Comparison of ENCODE assay signal across 11 cellular contexts in genomic region chr20:36941403-36941835, GRCh38. TPM values are rescaled to one million over a fixed set of nuclear protein-coding genes. Genes with fewer than 3 reads are reported as not detected.
A peak's percentile ranks its signal among the peaks of the same experiment; 100 is the strongest.
DNase-seq lines count a peak whose midpoint lies in the region; ATAC-seq and TF ChIP-seq lines count a peak whose summit lies in the region.
"Had no signal": no experiment of that assay in that cellular context is flagged by ENCODE, and none has a peak within 500 bp of the region (broad histone marks: within the 10 kb centered on the region; RNA-seq: fewer than 3 reads in every experiment).

No MANE protein-coding gene starts in this region.

- peaks cover 29 to 39% of the 10 kb centered on the region in 2 donors for H3K4me1 ChIP-seq in duodenal mucosa (ENCODE audit: control insufficient read depth in 1 of 2, insufficient read depth in 2 of 2, low read length in 2 of 2)
- peaks cover 14% of the 10 kb centered on the region for H3K4me1 ChIP-seq in ovary (ENCODE audit: insufficient read depth)
- H3K4me1 ChIP-seq: SJSA1 had no signal

- H3K4me1 Mint-ChIP-seq in CD14-positive monocyte = peaks cover 63% of the 10 kb centered on the region

- DNase-seq in CD14-positive monocyte (ENCODE audit: low spot score) (no peak), NCI-H226 (peak; percentile 15), ovary (peak in 3 of 5 donors; percentile 12 to 48 (median 15)), cortex of kidney (lab: John Stamatoyannopoulos, UW) (no peak), MG63 (no peak), NCI-H2107 treated with DMSO at 0.1 percent for 48 hours (lab: John Stamatoyannopoulos, UW; ENCODE audit: unreplicated experiment) (no peak)
- DNase-seq: activated effector memory CD4-positive, alpha-beta T cell treated with anti-CD3 and anti-CD28 coated beads, Interleukin-2, amount 50 U/mL, for 16 hours; NCI-H1048 had no signal

- H3K36me3 ChIP-seq in duodenal mucosa (ENCODE audit: control insufficient read depth in 1 of 2, insufficient read depth in 2 of 2, low read length in 2 of 2) (peaks cover 0 to 19% of the 10 kb centered on the region in 2 donors), ovary (no peaks in the 10 kb centered on the region), MG63 (no peaks in the 10 kb centered on the region)
- H3K36me3 ChIP-seq: SJSA1 had no signal

- WGBS in ovary, 3 donors = 13 to 42% (median 24%) methylated on average over 1 of the region's 1 CpG

- H3K9me3 Mint-ChIP-seq in CD14-positive monocyte = no peaks in the 10 kb centered on the region

- TF ChIP-seq CTCF in CD14-positive monocyte (IDR thresholded peaks at IDR 0.05) = no peak
- no peak for TF ChIP-seq CTCF in ovary (IDR thresholded peaks at IDR 0.05)

- TF ChIP-seq POLR2A in ovary (IDR thresholded peaks at IDR 0.05) = no peak

- H3K4me3 ChIP-seq in duodenal mucosa (ENCODE audit: low read depth in 1 of 2, low read length in 2 of 2) (no peak overlapping the region), ovary (no peak overlapping the region), MG63 (no peak overlapping the region)
- H3K4me3 ChIP-seq: SJSA1 had no signal

- H3K9me3 ChIP-seq in duodenal mucosa (ENCODE audit: control insufficient read depth in 1 of 2, low read length in 2 of 2) (no peaks in the 10 kb centered on the region), ovary (no peaks in the 10 kb centered on the region), MG63 (no peaks in the 10 kb centered on the region)
- H3K9me3 ChIP-seq: SJSA1 had no signal

- H3K27me3 Mint-ChIP-seq in CD14-positive monocyte (ENCODE audit: low read depth in 3 of 3) = peaks cover 0 to 2% (median 0%) of the 10 kb centered on the region in 3 donors

- H3K27me3 ChIP-seq in duodenal mucosa (ENCODE audit: control insufficient read depth in 1 of 2, insufficient read depth in 2 of 2, low read length in 2 of 2) (no peaks in the 10 kb centered on the region), ovary (no peaks in the 10 kb centered on the region), MG63 (no peaks in the 10 kb centered on the region)
- H3K27me3 ChIP-seq: SJSA1 had no signal

- peak overlapping the region; percentile 41 for H3K27ac ChIP-seq in duodenal mucosa (ENCODE audit: low read depth, low read length)
- peak overlapping the region in 1 of 2 donors; percentile 1 for H3K27ac ChIP-seq in ovary
- H3K27ac ChIP-seq: SJSA1 had no signal

- no peak overlapping the region for H3K9ac ChIP-seq in duodenal mucosa (ENCODE audit: low read depth in 1 of 2, low read length in 2 of 2)

- H3K36me3 Mint-ChIP-seq in CD14-positive monocyte = peaks cover 76 to 98% of the 10 kb centered on the region in 2 donors

- ATAC-seq in HG02759 (IDR thresholded peaks at IDR 0.05; ENCODE audit: unreplicated experiment) = no peak

- peak overlapping the region; percentile 38 to 96 (median 89) for H3K27ac Mint-ChIP-seq in CD14-positive monocyte

- intact Hi-C loops in CD14-positive monocyte (cut with micrococcal nuclease) = no loop called here
- intact Hi-C loops in ovary (cut with DNase I) = no loop called here

- no peak for TF ChIP-seq EP300 in ovary (IDR thresholded peaks at IDR 0.05)

- no peak overlapping the region for H3K4me3 Mint-ChIP-seq in CD14-positive monocyte

RNA-seq across cellular contexts. Expression of gene SAMHD1, which starts 10.1 kb away (rescaled TPM):
- polyA plus RNA-seq in CD14-positive monocyte = 100 to 1,000 TPM; 590 to 796 TPM
- total RNA-seq in ovary = 100 to 1,000 TPM in 4 of 7 donors, 10 to 100 TPM in 3; 25.4 to 161 (median 103) TPM
- 100 to 1,000 TPM in 1 of 2 donors, 10 to 100 TPM in 1; 43.7 to 184 TPM for polyA plus RNA-seq in ovary
- total RNA-seq in MG63 (2014; rRNA removed; shearing (Covaris generic); ENCODE audit: low replicate concordance) = 13.6 and 26.3 TPM in 2 replicates

Comparison
In these comparisons a context has a peak if more than half of its experiments do, and no peak if none do; other contexts are left out.
1. DNase-seq: peak in NCI-H226 (single experiment) and ovary (3 of 5); none in CD14-positive monocyte (single experiment), cortex of kidney (single experiment), MG63 (single experiment) and NCI-H2107 treated with DMSO at 0.1 percent for 48 hours (single experiment).